In the genomic region with DNA sequence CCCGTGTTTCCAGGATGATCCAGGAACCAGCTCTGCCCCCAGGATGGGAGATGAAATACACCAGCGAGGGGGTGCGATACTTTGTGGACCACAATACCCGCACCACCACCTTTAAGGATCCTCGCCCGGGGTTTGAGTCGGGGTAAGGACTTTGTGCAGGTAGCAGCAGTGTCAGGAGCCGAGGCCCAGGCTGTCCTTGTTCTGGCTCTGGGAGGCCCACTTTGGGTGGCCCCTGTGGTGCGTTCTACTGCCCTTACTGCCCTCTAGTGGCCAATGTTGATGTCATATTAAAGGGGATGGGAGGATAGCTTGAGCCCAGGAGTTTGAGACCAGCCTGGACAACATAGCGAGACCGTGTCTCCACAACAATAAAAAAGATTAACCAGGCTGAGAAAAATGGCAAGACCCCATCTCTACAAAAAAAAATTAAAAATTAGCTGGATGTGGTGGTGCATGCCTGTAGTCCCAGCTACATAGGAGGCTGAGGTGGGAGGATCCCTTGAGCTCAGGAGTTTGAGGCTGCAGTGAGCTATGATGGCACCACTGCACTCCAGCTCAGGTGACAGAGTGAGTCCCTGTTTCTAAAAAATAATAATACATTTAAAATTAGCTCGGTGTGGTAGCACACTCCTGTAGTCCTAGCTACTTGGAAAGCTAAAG, we compare ENCODE assay signal across 8 cellular contexts. TPM values are rescaled to one million over a fixed set of nuclear protein-coding genes. Genes with fewer than 3 reads are reported as not detected.
DNase-seq lines count a peak whose midpoint lies in the region; ATAC-seq, FAIRE-seq and TF ChIP-seq lines count a peak whose summit lies in the region.

No MANE protein-coding gene starts in this region.

- H3K4me1 ChIP-seq in esophagus muscularis mucosa, result peaks cover 25 to 38% (median 29%) of the 10 kb centered on the region in 4 donors
- no peaks in the 10 kb centered on the region for H3K4me1 ChIP-seq in naive thymus-derived CD4-positive, alpha-beta T cell (ENCODE audit: control insufficient read depth in 2 of 2, insufficient read depth in 2 of 2, low read length in 2 of 2)
- peaks cover 0 to 9% of the 10 kb centered on the region in 2 donors for H3K4me1 ChIP-seq in thyroid gland

- POLR2A ChIA-PET in naive thymus-derived CD4-positive, alpha-beta T cell (lab: Charles Lee), result no interaction called here

- H3K9me3 ChIP-seq in esophagus muscularis mucosa (no peaks in the 10 kb centered on the region), thyroid gland (no peaks in the 10 kb centered on the region)
- no peaks in the 10 kb centered on the region for H3K9me3 ChIP-seq in naive thymus-derived CD4-positive, alpha-beta T cell (ENCODE audit: control insufficient read depth in 2 of 3, low read length in 3 of 3)

- TF ChIP-seq POLR2A in GM12892 (IDR thresholded peaks at IDR 0.05; ENCODE audit: low read depth, low read length) (no peak), esophagus muscularis mucosa (IDR thresholded peaks at IDR 0.05; ENCODE audit: low read depth) (no peak), thyroid gland (IDR thresholded peaks at IDR 0.05) (no peak)

- 75% methylated on average over 12 of the region's 12 CpGs for WGBS in esophagus muscularis mucosa
- 51 to 66% methylated on average over 7 to 12 of the region's 12 CpGs for WGBS in thyroid gland, 2 donors

- H3K27me3 Mint-ChIP-seq in naive thymus-derived CD4-positive, alpha-beta T cell, result no peaks in the 10 kb centered on the region

- H3K4me3 Mint-ChIP-seq in naive thymus-derived CD4-positive, alpha-beta T cell, result no peak overlapping the region

- intact Hi-C loops in esophagus muscularis mucosa (cut with DNase I), result no loop called here
- intact Hi-C loops in naive thymus-derived CD4-positive, alpha-beta T cell (cut with micrococcal nuclease), result loop anchor here (1.0 to 5.0 kb wide), 2 partner anchors 134 to 223 kb away; no protein-coding TSS in a partner anchor
- intact Hi-C loops in thyroid gland (cut with DNase I), result loop anchor here (2.0 kb wide), 1 partner anchor 131 kb away; no protein-coding TSS in a partner anchor

- H3K27ac Mint-ChIP-seq in naive thymus-derived CD4-positive, alpha-beta T cell, result peak overlapping the region in 1 of 9 donors; percentile 33

- TF ChIP-seq CTCF in AG10803 (conservative IDR thresholded peaks at IDR 0.05; ENCODE audit: low read length), result peak; percentile 74
- TF ChIP-seq CTCF in esophagus muscularis mucosa (IDR thresholded peaks at IDR 0.05), result peak; percentile 74 to 76 (median 75)
- peak; percentile 60 to 79 (median 76) for TF ChIP-seq CTCF in thyroid gland (IDR thresholded peaks at IDR 0.05)

- H3K36me3 Mint-ChIP-seq in naive thymus-derived CD4-positive, alpha-beta T cell, result peaks cover 2 to 54% (median 22%) of the 10 kb centered on the region in 5 donors

- H3K4me1 Mint-ChIP-seq in naive thymus-derived CD4-positive, alpha-beta T cell, result peaks cover 0 to 3% (median 0%) of the 10 kb centered on the region in 7 donors

- no peak overlapping the region for H3K27ac ChIP-seq in esophagus muscularis mucosa (replicated peaks in 1 of 4)
- H3K27ac ChIP-seq in naive thymus-derived CD4-positive, alpha-beta T cell (ENCODE audit: low read depth, low read length), result no peak overlapping the region
- H3K27ac ChIP-seq in thyroid gland, result no peak overlapping the region

- TF ChIP-seq EP300 in esophagus muscularis mucosa (IDR thresholded peaks at IDR 0.05), result no peak

- H3K27me3 ChIP-seq in esophagus muscularis mucosa (no peaks in the 10 kb centered on the region), thyroid gland (no peaks in the 10 kb centered on the region)
- no peaks in the 10 kb centered on the region for H3K27me3 ChIP-seq in naive thymus-derived CD4-positive, alpha-beta T cell (ENCODE audit: control insufficient read depth in 2 of 2, insufficient read depth in 2 of 2, low read length in 2 of 2)

- FAIRE-seq in GM12892 (lab: Jason Lieb, UNC), result no peak

- ATAC-seq in naive thymus-derived CD4-positive, alpha-beta T cell, result peak; percentile 81
- ATAC-seq in GM19467 (IDR thresholded peaks at IDR 0.05; ENCODE audit: unreplicated experiment), result no peak

- H3K4me3 ChIP-seq in AG10803 (ENCODE audit: low read length) (no peak overlapping the region), esophagus muscularis mucosa (no peak overlapping the region), thyroid gland (replicated peaks in 1 of 3) (no peak overlapping the region)
- H3K4me3 ChIP-seq in naive thymus-derived CD4-positive, alpha-beta T cell (ENCODE audit: low read length), result no peak overlapping the region

- peaks cover 0 to 2% (median 0%) of the 10 kb centered on the region in 11 donors for H3K9me3 Mint-ChIP-seq in naive thymus-derived CD4-positive, alpha-beta T cell

- DNase-seq in AG10803 (ENCODE audit: low read depth) (peak; percentile 59), GM12892 (ENCODE audit: insufficient read length) (peak; percentile 79), NCI-H2227 treated with DMSO at 0.1 percent for 48 hours (lab: John Stamatoyannopoulos, UW) (peak; percentile 6), esophagus muscularis mucosa (ENCODE audit: extremely low spot score) (no peak), thyroid gland (peak; percentile 56 to 62)
- peak; percentile 73 for DNase-seq in activated CD8-positive, alpha-beta memory T cell treated with anti-CD3 and anti-CD28 coated beads for 24 hours
- DNase-seq in naive thymus-derived CD4-positive, alpha-beta T cell, result peak in 8 of 9 donors; percentile 15 to 55 (median 42)

- H3K36me3 ChIP-seq in esophagus muscularis mucosa (peaks cover 30 to 66% (median 58%) of the 10 kb centered on the region in 4 donors), thyroid gland (peaks cover 31 to 36% of the 10 kb centered on the region in 2 donors)
- peaks cover 0 to 94% (median 8%) of the 10 kb centered on the region in 3 experiments for H3K36me3 ChIP-seq in naive thymus-derived CD4-positive, alpha-beta T cell (ENCODE audit: control insufficient read depth in 2 of 3, insufficient read depth in 3 of 3, low read length in 3 of 3)

- CTCF ChIA-PET in naive thymus-derived CD4-positive, alpha-beta T cell (lab: Charles Lee), result interaction anchor here (0.6 to 1.2 kb wide), 9 partner anchors 9 to 840 kb away, joined by 3 to 6 read pairs (median 3); partner anchors contain the start of gene NOB1

RNA-seq across cellular contexts. Expression of gene CLEC18A, which starts 20.9 kb away (rescaled TPM):
- polyA plus RNA-seq in GM12892 (2012; ENCODE audit: missing spikeins), result 0.25 TPM
- total RNA-seq in esophagus muscularis mucosa, result under 1 TPM in 3 of 4 donors, not detected in 1; 0.19 to 0.50 (median 0.46) TPM
- total RNA-seq in naive thymus-derived CD4-positive, alpha-beta T cell, result 1 to 10 TPM; 1.4 to 7.4 (median 3.6) TPM
- not detected for polyA plus RNA-seq in naive thymus-derived CD4-positive, alpha-beta T cell
- 1 to 10 TPM in 2 of 4 donors, under 1 TPM in 2; 0.67 to 1.8 (median 1.3) TPM for total RNA-seq in thyroid gland
